In the genomic region with DNA sequence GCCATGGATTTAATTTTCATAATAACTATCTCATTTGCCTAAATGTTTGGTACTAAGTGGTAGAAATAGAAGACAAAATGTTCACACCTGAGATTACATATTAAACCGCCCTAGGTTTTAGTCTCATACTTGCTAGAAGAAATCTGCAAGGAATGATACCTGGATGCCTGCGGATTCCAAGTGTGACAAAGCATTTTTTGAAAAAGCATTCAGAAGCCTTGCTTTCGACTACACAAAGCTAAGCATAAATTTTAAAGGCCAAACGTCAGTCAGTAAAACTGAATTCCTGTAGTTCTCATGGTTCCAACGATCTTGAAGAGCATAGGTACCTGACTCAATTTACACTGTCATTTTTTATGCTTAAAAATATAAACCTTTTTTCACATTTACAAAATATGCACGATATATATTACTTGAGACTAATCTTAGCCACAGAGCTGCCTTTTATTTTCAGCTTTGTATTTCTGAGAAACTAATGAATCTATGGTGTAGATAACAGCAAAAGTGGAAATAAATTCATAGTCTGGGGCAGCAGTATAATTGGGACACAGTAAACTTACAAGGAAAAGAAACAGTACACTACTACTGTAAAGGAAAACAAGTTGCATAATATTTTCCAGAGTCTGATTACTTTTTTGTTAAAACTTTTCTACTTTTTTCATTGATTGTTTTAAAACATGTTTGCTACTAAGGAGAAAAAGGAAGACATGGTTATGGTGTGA, we compare ENCODE assay signal across 9 cellular contexts. TPM values are rescaled to one million over a fixed set of nuclear protein-coding genes. Genes with fewer than 3 reads are reported as not detected.
DNase-seq lines count a peak whose midpoint lies in the region; ATAC-seq and TF ChIP-seq lines count a peak whose summit lies in the region.
"Had no signal": no experiment of that assay in that cellular context is flagged by ENCODE, and none has a peak within 500 bp of the region (broad histone marks: within the 10 kb centered on the region; RNA-seq: fewer than 3 reads in every experiment).

No MANE protein-coding gene starts in this region.

- H3K4me3 ChIP-seq in left lung (peak overlapping the region; percentile 35 to 49), subcutaneous abdominal adipose tissue (ENCODE audit: low read depth in 1 of 5, low read length in 5 of 5) (peak overlapping the region in 4 of 5 donors; percentile 76 to 86 (median 78))

- intact Hi-C loops in activated CD4-positive, alpha-beta memory T cell treated with anti-CD3 and anti-CD28 coated beads for 36 hours (cut with micrococcal nuclease): loop anchor here (1.0 to 5.0 kb wide), 6 partner anchors 8 to 158 kb away; partner anchors contain the start of gene ZC3H13
- intact Hi-C loops in left lung (cut with DNase I): no loop called here

- H3K36me3 ChIP-seq in left lung: no peaks in the 10 kb centered on the region
- H3K36me3 ChIP-seq in subcutaneous abdominal adipose tissue (ENCODE audit: control insufficient read depth in 5 of 5, insufficient read depth in 5 of 5, low read length in 5 of 5): no peaks in the 10 kb centered on the region

- H3K27me3 ChIP-seq in left lung (peaks cover 0 to 8% of the 10 kb centered on the region in 2 donors), subcutaneous abdominal adipose tissue (ENCODE audit: control insufficient read depth in 5 of 5, insufficient read depth in 4 of 5, low read length in 5 of 5) (no peaks in the 10 kb centered on the region)

- peaks cover 3% of the 10 kb centered on the region for H3K9me3 Mint-ChIP-seq in activated CD8-positive, alpha-beta memory T cell treated with anti-CD3 and anti-CD28 coated beads, Interleukin-2, amount 10 ng/mL, durations not matched to agents 7 days and 5 days (ENCODE audit: low read depth)
- no peaks in the 10 kb centered on the region for H3K9me3 Mint-ChIP-seq in activated CD4-positive, alpha-beta memory T cell treated with anti-CD3 and anti-CD28 coated beads for 36 hours

- H3K4me3 Mint-ChIP-seq in activated CD8-positive, alpha-beta memory T cell treated with anti-CD3 and anti-CD28 coated beads, Interleukin-2, amount 10 ng/mL, durations not matched to agents 7 days and 5 days: peak overlapping the region; percentile 86
- H3K4me3 Mint-ChIP-seq in activated CD4-positive, alpha-beta memory T cell treated with anti-CD3 and anti-CD28 coated beads for 36 hours: peak overlapping the region; percentile 85

- H3K27ac ChIP-seq in left lung (peak overlapping the region in 1 of 2 donors; percentile 63), subcutaneous abdominal adipose tissue (ENCODE audit: low read depth, low read length) (no peak overlapping the region)

- no peak for DNase-seq in activated CD8-positive, alpha-beta memory T cell treated with anti-CD3 and anti-CD28 coated beads, Interleukin-2, amount 10 ng/mL, durations not matched to agents 7 days and 5 days
- no peak for DNase-seq in activated CD8-positive, alpha-beta memory T cell treated with anti-CD3 and anti-CD28 coated beads for 24 hours
- no peak for DNase-seq in activated CD4-positive, alpha-beta memory T cell treated with anti-CD3 and anti-CD28 coated beads for 36 hours
- DNase-seq in left lung: no peak
- no peak for DNase-seq in NCI-H345 treated with DMSO at 0.1 percent for 48 hours (lab: John Stamatoyannopoulos, UW; ENCODE audit: unreplicated experiment)
- DNase-seq in MV-4-11 (lab: John Stamatoyannopoulos, UW): no peak
- DNase-seq in stimulated activated CD4-positive, alpha-beta T cell treated with anti-CD3 and anti-CD28 coated beads, Interleukin-4, amount 100 ng/mL, for 1 hour: no peak
- DNase-seq: SW 1271 had no signal

- no peak for ATAC-seq in activated CD8-positive, alpha-beta memory T cell treated with anti-CD3 and anti-CD28 coated beads, Interleukin-2, amount 10 ng/mL, durations not matched to agents 7 days and 5 days
- no peak for ATAC-seq in left lung

- H3K4me1 Mint-ChIP-seq in activated CD8-positive, alpha-beta memory T cell treated with anti-CD3 and anti-CD28 coated beads, Interleukin-2, amount 10 ng/mL, durations not matched to agents 7 days and 5 days: peaks cover 39% of the 10 kb centered on the region
- H3K4me1 Mint-ChIP-seq in activated CD4-positive, alpha-beta memory T cell treated with anti-CD3 and anti-CD28 coated beads for 36 hours (ENCODE audit: low read depth): peaks cover 24% of the 10 kb centered on the region

- TF ChIP-seq CTCF in left lung (IDR thresholded peaks at IDR 0.05): no peak

- POLR2A ChIA-PET in activated CD4-positive, alpha-beta memory T cell treated with anti-CD3 and anti-CD28 coated beads for 36 hours (lab: Charles Lee): interaction anchor here (0.6 to 1.9 kb wide), 5 partner anchors 28 to 86 kb away, joined by 3 to 4 read pairs (median 3); partner anchors contain the start of gene LCP1

- peak overlapping the region; percentile 93 for H3K27ac Mint-ChIP-seq in activated CD8-positive, alpha-beta memory T cell treated with anti-CD3 and anti-CD28 coated beads, Interleukin-2, amount 10 ng/mL, durations not matched to agents 7 days and 5 days
- H3K27ac Mint-ChIP-seq in activated CD4-positive, alpha-beta memory T cell treated with anti-CD3 and anti-CD28 coated beads for 36 hours: peak overlapping the region; percentile 74

- CTCF ChIA-PET in activated CD8-positive, alpha-beta memory T cell treated with anti-CD3 and anti-CD28 coated beads, Interleukin-2, amount 10 ng/mL, durations not matched to agents 7 days and 5 days (lab: Charles Lee): interaction anchor here (1.0 to 2.2 kb wide), 7 partner anchors 8 to 111 kb away, joined by 3 to 9 read pairs (median 4); partner anchors contain the start of gene LCP1
- CTCF ChIA-PET in activated CD4-positive, alpha-beta memory T cell treated with anti-CD3 and anti-CD28 coated beads for 36 hours (lab: Charles Lee): interaction anchor here (0.6 to 0.9 kb wide), 4 partner anchors 26 to 187 kb away, joined by 3 to 4 read pairs (median 3); no protein-coding TSS in a partner anchor

- no peaks in the 10 kb centered on the region for H3K27me3 Mint-ChIP-seq in activated CD8-positive, alpha-beta memory T cell treated with anti-CD3 and anti-CD28 coated beads, Interleukin-2, amount 10 ng/mL, durations not matched to agents 7 days and 5 days
- H3K27me3 Mint-ChIP-seq in activated CD4-positive, alpha-beta memory T cell treated with anti-CD3 and anti-CD28 coated beads for 36 hours: no peaks in the 10 kb centered on the region

- peak overlapping the region in 3 of 5 donors; percentile 53 to 63 (median 63) for H3K9ac ChIP-seq in subcutaneous abdominal adipose tissue (ENCODE audit: low read length in 5 of 5)

- H3K9me3 ChIP-seq in left lung: no peaks in the 10 kb centered on the region
- no peaks in the 10 kb centered on the region for H3K9me3 ChIP-seq in subcutaneous abdominal adipose tissue (ENCODE audit: control insufficient read depth in 5 of 5, low read length in 5 of 5)

- H3K36me3 Mint-ChIP-seq in activated CD8-positive, alpha-beta memory T cell treated with anti-CD3 and anti-CD28 coated beads, Interleukin-2, amount 10 ng/mL, durations not matched to agents 7 days and 5 days: peaks cover 4% of the 10 kb centered on the region
- H3K36me3 Mint-ChIP-seq in activated CD4-positive, alpha-beta memory T cell treated with anti-CD3 and anti-CD28 coated beads for 36 hours: no peaks in the 10 kb centered on the region

- peaks cover 3 to 15% of the 10 kb centered on the region in 2 donors for H3K4me1 ChIP-seq in left lung
- peaks cover 2 to 17% (median 13%) of the 10 kb centered on the region in 5 donors for H3K4me1 ChIP-seq in subcutaneous abdominal adipose tissue (ENCODE audit: control insufficient read depth in 5 of 5, insufficient read depth in 5 of 5, low read length in 5 of 5)

RNA-seq across cellular contexts. Expression of gene LRRC63, which starts 1.2 kb away (rescaled TPM):
- total RNA-seq in activated CD8-positive, alpha-beta memory T cell treated with anti-CD3 and anti-CD28 coated beads, Interleukin-2, amount 10 ng/mL, durations not matched to agents 7 days and 5 days: 1 to 10 TPM; 1.5 to 2.1 TPM
- under 1 TPM; 0.45 to 0.63 TPM for total RNA-seq in activated CD4-positive, alpha-beta memory T cell treated with anti-CD3 and anti-CD28 coated beads for 36 hours
- under 1 TPM; 0.35 to 0.65 TPM for total RNA-seq in left lung

RNA-seq across cellular contexts. Expression of gene LCP1, which starts 28.5 kb away (rescaled TPM):
- 1,000 to 10,000 TPM in 1 of 2 experiments, 100 to 1,000 TPM in 1; 923 to 1,101 TPM for total RNA-seq in activated CD8-positive, alpha-beta memory T cell treated with anti-CD3 and anti-CD28 coated beads, Interleukin-2, amount 10 ng/mL, durations not matched to agents 7 days and 5 days
- 1,000 to 10,000 TPM; 1,012 to 1,022 TPM for total RNA-seq in activated CD4-positive, alpha-beta memory T cell treated with anti-CD3 and anti-CD28 coated beads for 36 hours
- 100 to 1,000 TPM; 119 to 401 TPM for total RNA-seq in left lung
